ENCODE assay signal across 27 cellular contexts in genomic region chr13:104321756-104322155, GRCh38.
A peak's percentile ranks its signal among the peaks of the same experiment; 100 is the strongest.
DNase-seq lines count a peak whose midpoint lies in the region; ATAC-seq, FAIRE-seq and TF ChIP-seq lines count a peak whose summit lies in the region.
"Had no signal": no experiment of that assay in that cellular context is flagged by ENCODE, and none has a peak within 500 bp of the region (broad histone marks: within the 10 kb centered on the region; RNA-seq: fewer than 3 reads in every experiment).

No MANE protein-coding gene starts in this region.

- no peaks in the 10 kb centered on the region for H3K27me3 Mint-ChIP-seq in astrocyte (ENCODE audit: low read depth, unreplicated experiment)
- H3K27me3 Mint-ChIP-seq in activated naive CD8-positive, alpha-beta T cell treated with anti-CD3 and anti-CD28 coated beads, Interleukin-2, amount 50 U/mL, for 24 hours: no peaks in the 10 kb centered on the region
- H3K27me3 Mint-ChIP-seq: CD4-positive, alpha-beta memory T cell; CD4-positive, CD25-positive, alpha-beta regulatory T cell; CD8-positive, alpha-beta memory T cell had no signal

- H3K9ac ChIP-seq in astrocyte (ENCODE audit: low read length): no peak overlapping the region
- H3K9ac ChIP-seq: BLaER1 had no signal

- no peak for ATAC-seq in GM19463 (IDR thresholded peaks at IDR 0.05; ENCODE audit: unreplicated experiment)
- ATAC-seq in HG03095 (IDR thresholded peaks at IDR 0.05; ENCODE audit: unreplicated experiment): no peak
- ATAC-seq in activated naive CD8-positive, alpha-beta T cell treated with anti-CD3 and anti-CD28 coated beads, Interleukin-2, amount 50 U/mL, for 24 hours: no peak

- TF ChIP-seq POLR2A in esophagus muscularis mucosa (IDR thresholded peaks at IDR 0.05; ENCODE audit: low read depth): no peak

- peak overlapping the region; percentile 58 for H3K27ac Mint-ChIP-seq in astrocyte (ENCODE audit: unreplicated experiment)
- no peak overlapping the region for H3K27ac Mint-ChIP-seq in activated naive CD8-positive, alpha-beta T cell treated with anti-CD3 and anti-CD28 coated beads, Interleukin-2, amount 50 U/mL, for 24 hours
- H3K27ac Mint-ChIP-seq: CD14-positive monocyte; CD4-positive, alpha-beta memory T cell; CD4-positive, CD25-positive, alpha-beta regulatory T cell; CD8-positive, alpha-beta memory T cell had no signal

- TF ChIP-seq EP300 in esophagus muscularis mucosa (IDR thresholded peaks at IDR 0.05): no peak

- FAIRE-seq in D721Med (lab: Jason Lieb, UNC) (peak; percentile 94), astrocyte (lab: Jason Lieb, UNC) (no peak)
- FAIRE-seq: GM12891, GM19239 had no signal

- no peak overlapping the region for H3K4me2 ChIP-seq in astrocyte (ENCODE audit: low read length)
- H3K4me2 ChIP-seq: BLaER1 had no signal

- H3K36me3 Mint-ChIP-seq in astrocyte (ENCODE audit: low read depth, unreplicated experiment): no peaks in the 10 kb centered on the region
- no peaks in the 10 kb centered on the region for H3K36me3 Mint-ChIP-seq in activated naive CD8-positive, alpha-beta T cell treated with anti-CD3 and anti-CD28 coated beads, Interleukin-2, amount 50 U/mL, for 24 hours (ENCODE audit: low read depth)
- H3K36me3 Mint-ChIP-seq: CD14-positive monocyte; CD4-positive, alpha-beta memory T cell; CD4-positive, CD25-positive, alpha-beta regulatory T cell; CD8-positive, alpha-beta memory T cell had no signal

- H3K36me3 ChIP-seq in astrocyte (ENCODE audit: insufficient read depth, low read length) (no peaks in the 10 kb centered on the region), esophagus muscularis mucosa (no peaks in the 10 kb centered on the region)
- H3K36me3 ChIP-seq: BE2C, BLaER1 had no signal

- no peaks in the 10 kb centered on the region for H4K20me1 ChIP-seq in astrocyte (ENCODE audit: insufficient read depth, low read length)
- H4K20me1 ChIP-seq: BLaER1 had no signal

- H3K4me3 Mint-ChIP-seq in astrocyte (ENCODE audit: unreplicated experiment): no peak overlapping the region
- no peak overlapping the region for H3K4me3 Mint-ChIP-seq in activated naive CD8-positive, alpha-beta T cell treated with anti-CD3 and anti-CD28 coated beads, Interleukin-2, amount 50 U/mL, for 24 hours
- H3K4me3 Mint-ChIP-seq: CD14-positive monocyte; CD4-positive, alpha-beta memory T cell; CD4-positive, CD25-positive, alpha-beta regulatory T cell; CD8-positive, alpha-beta memory T cell had no signal

- intact Hi-C loops in esophagus muscularis mucosa (cut with DNase I): no loop called here

- peaks cover 2% of the 10 kb centered on the region for H3K9me3 Mint-ChIP-seq in astrocyte (ENCODE audit: unreplicated experiment)
- no peaks in the 10 kb centered on the region for H3K9me3 Mint-ChIP-seq in activated naive CD8-positive, alpha-beta T cell treated with anti-CD3 and anti-CD28 coated beads, Interleukin-2, amount 50 U/mL, for 24 hours

- no peaks in the 10 kb centered on the region for H3K27me3 ChIP-seq in astrocyte (ENCODE audit: insufficient read depth, low read length)
- H3K27me3 ChIP-seq in esophagus muscularis mucosa: no peaks in the 10 kb centered on the region
- H3K27me3 ChIP-seq: BE2C, BLaER1 had no signal

- H3K4me3 ChIP-seq in astrocyte (ENCODE audit: insufficient read depth, low read depth, low read length) (no peak overlapping the region), esophagus muscularis mucosa (no peak overlapping the region)
- H3K4me3 ChIP-seq: BLaER1 had no signal

- H2AFZ ChIP-seq in astrocyte (ENCODE audit: low read depth, low read length): no peak overlapping the region

- no peak overlapping the region for H3K27ac ChIP-seq in astrocyte (ENCODE audit: low read depth, low read length)
- H3K27ac ChIP-seq in esophagus muscularis mucosa (replicated peaks in 1 of 4): no peak overlapping the region
- H3K27ac ChIP-seq: BLaER1 had no signal

- H3K4me1 Mint-ChIP-seq in astrocyte (ENCODE audit: low read depth, unreplicated experiment): peaks cover 18% of the 10 kb centered on the region
- no peaks in the 10 kb centered on the region for H3K4me1 Mint-ChIP-seq in activated naive CD8-positive, alpha-beta T cell treated with anti-CD3 and anti-CD28 coated beads, Interleukin-2, amount 50 U/mL, for 24 hours
- H3K4me1 Mint-ChIP-seq: CD14-positive monocyte; CD4-positive, alpha-beta memory T cell; CD4-positive, CD25-positive, alpha-beta regulatory T cell; CD8-positive, alpha-beta memory T cell had no signal

- no peaks in the 10 kb centered on the region for H3K4me1 ChIP-seq in astrocyte (ENCODE audit: insufficient read depth, low read length)
- no peaks in the 10 kb centered on the region for H3K4me1 ChIP-seq in esophagus muscularis mucosa
- H3K4me1 ChIP-seq: BLaER1 had no signal

- H3K9me3 ChIP-seq in astrocyte (ENCODE audit: insufficient read depth, low read depth, low read length): no peaks in the 10 kb centered on the region
- no peaks in the 10 kb centered on the region for H3K9me3 ChIP-seq in esophagus muscularis mucosa
- H3K9me3 ChIP-seq: BE2C, BLaER1 had no signal

- TF ChIP-seq CTCF in D721Med (IDR thresholded peaks at IDR 0.05; ENCODE audit: insufficient read depth, missing control alignments): no peak
- TF ChIP-seq CTCF in astrocyte (IDR thresholded peaks at IDR 0.05; ENCODE audit: insufficient read depth, low read depth, low read length): no peak
- TF ChIP-seq CTCF in esophagus muscularis mucosa (IDR thresholded peaks at IDR 0.05): no peak

- DNase-seq in D721Med (ENCODE audit: insufficient read length, low spot score): peak; percentile 19
- DNase-seq in NCI-H524 treated with DMSO at 0.1 percent for 48 hours (lab: John Stamatoyannopoulos, UW): peak; percentile 61
- DNase-seq in NCI-H82 treated with DMSO at 0.1 percent for 48 hours (lab: John Stamatoyannopoulos, UW; ENCODE audit: unreplicated experiment): peak; percentile 90
- DNase-seq in astrocyte (ENCODE audit: low read depth): no peak
- no peak for DNase-seq in esophagus muscularis mucosa (ENCODE audit: extremely low spot score)
- no peak for DNase-seq in activated naive CD8-positive, alpha-beta T cell treated with anti-CD3 and anti-CD28 coated beads, Interleukin-2, amount 50 U/mL, for 24 hours
- DNase-seq: 8988T; ACHN; BE2C; C1 segment of cervical spinal cord; CD4-positive, alpha-beta memory T cell; CD4-positive, CD25-positive, alpha-beta regulatory T cell; CD8-positive, alpha-beta memory T cell; COR-L47; DMS 273 treated with DMSO at 0.1 percent for 48 hours; DMS153; DMS53; DMS79; DND-41; EL; GDM1 had no signal

- WGBS in esophagus muscularis mucosa: 96% methylated on average over 5 of the region's 5 CpGs

- no peaks in the 10 kb centered on the region for H3K79me2 ChIP-seq in astrocyte (ENCODE audit: insufficient read depth, low read length)

Comparison
In these comparisons a context has a peak if more than half of its experiments do, and no peak if none do; other contexts are left out.
1. DNase-seq: peak in D721Med (single experiment), NCI-H524 treated with DMSO at 0.1 percent for 48 hours (single experiment) and NCI-H82 treated with DMSO at 0.1 percent for 48 hours (single experiment); none in astrocyte (single experiment), esophagus muscularis mucosa (single experiment) and activated naive CD8-positive, alpha-beta T cell treated with anti-CD3 and anti-CD28 coated beads, Interleukin-2, amount 50 U/mL, for 24 hours (single experiment).